In genomic region chr18:54148151-54148550, GRCh38 we compare ENCODE assay signal across 19 cellular contexts.
A peak's percentile ranks its signal among the peaks of the same experiment; 100 is the strongest.
DNase-seq lines count a peak whose midpoint lies in the region; ATAC-seq, FAIRE-seq and TF ChIP-seq lines count a peak whose summit lies in the region.
"Had no signal": no experiment of that assay in that cellular context is flagged by ENCODE, and none has a peak within 500 bp of the region (broad histone marks: within the 10 kb centered on the region; RNA-seq: fewer than 3 reads in every experiment).

No MANE protein-coding gene starts in this region.

- POLR2A ChIA-PET in SK-N-SH (lab: Yijun Ruan, JAX): no interaction called here

- no peak overlapping the region for H3K9ac ChIP-seq in SK-N-SH

- no peaks in the 10 kb centered on the region for H3K79me2 ChIP-seq in SK-N-SH (ENCODE audit: insufficient read depth)

- no peak for FAIRE-seq in HTR-8/SVneo (lab: Jason Lieb, UNC)
- no peak for FAIRE-seq in H54 (lab: Jason Lieb, UNC)
- FAIRE-seq: K562, small intestine had no signal

- no peaks in the 10 kb centered on the region for H3K27me3 Mint-ChIP-seq in activated T-cell treated with anti-CD3 and anti-CD28 coated beads, Interleukin-2, amount 50 U/mL, for 24 hours
- no peaks in the 10 kb centered on the region for H3K27me3 Mint-ChIP-seq in activated T-cell treated with anti-CD3 and anti-CD28 coated beads, Interleukin-2, amount 50 U/mL, for 4 hours (ENCODE audit: low read depth)
- H3K27me3 Mint-ChIP-seq: activated naive CD8-positive, alpha-beta T cell treated with anti-CD3 and anti-CD28 coated beads, Interleukin-2, amount 10 ng/mL, durations not matched to agents 7 days and 5 days had no signal

- H3F3A ChIP-seq in SK-N-SH (replicated peaks; ENCODE audit: insufficient read depth): peaks cover 36% of the 10 kb centered on the region

- peaks cover 9% of the 10 kb centered on the region for H3K9me3 Mint-ChIP-seq in activated T-cell treated with anti-CD3 and anti-CD28 coated beads, Interleukin-2, amount 50 U/mL, for 24 hours
- H3K9me3 Mint-ChIP-seq in activated T-cell treated with anti-CD3 and anti-CD28 coated beads, Interleukin-2, amount 50 U/mL, for 4 hours: peaks cover 5% of the 10 kb centered on the region

- peaks cover 0 to 11% of the 10 kb centered on the region in 2 experiments; a peak in 1 of 4 replicates for H3K4me1 ChIP-seq in SK-N-SH (ENCODE audit: control insufficient read depth in 1 of 2, insufficient read depth in 2 of 2, low read depth in 1 of 2, low read length in 1 of 2)
- peaks cover 2 to 4% of the 10 kb centered on the region in 2 donors for H3K4me1 ChIP-seq in esophagus (ENCODE audit: control insufficient read depth in 2 of 2, insufficient read depth in 2 of 2, low read length in 1 of 2)
- H3K4me1 ChIP-seq in testis: peaks cover 10% of the 10 kb centered on the region
- H3K4me1 ChIP-seq: SJCRH30, upper lobe of left lung had no signal

- H3K4me3 Mint-ChIP-seq in activated T-cell treated with anti-CD3 and anti-CD28 coated beads, Interleukin-2, amount 50 U/mL, for 24 hours: peak overlapping the region; percentile 25
- no peak overlapping the region for H3K4me3 Mint-ChIP-seq in activated T-cell treated with anti-CD3 and anti-CD28 coated beads, Interleukin-2, amount 50 U/mL, for 4 hours
- H3K4me3 Mint-ChIP-seq: activated naive CD8-positive, alpha-beta T cell treated with anti-CD3 and anti-CD28 coated beads, Interleukin-2, amount 10 ng/mL, durations not matched to agents 7 days and 5 days had no signal

- H3K36me3 ChIP-seq in SK-N-SH (replicated peaks in 1 of 2; ENCODE audit: control insufficient read depth in 1 of 2, insufficient read depth in 2 of 2, low read length in 1 of 2) (peaks cover 7 to 14% of the 10 kb centered on the region in 2 experiments), esophagus (ENCODE audit: control insufficient read depth in 2 of 2, insufficient read depth in 2 of 2, low read length in 1 of 2) (peaks cover 0 to 3% of the 10 kb centered on the region in 2 donors), testis (ENCODE audit: low read depth, missing control alignments) (no peaks in the 10 kb centered on the region)
- H3K36me3 ChIP-seq: SJCRH30 had no signal

- H3K9me3 ChIP-seq in SK-N-SH: peaks cover 7% of the 10 kb centered on the region; the same call in 1 of the 2 replicates
- H3K9me3 ChIP-seq in esophagus (ENCODE audit: control insufficient read depth in 2 of 2, insufficient read depth in 1 of 2, low read depth in 1 of 2, low read length in 1 of 2): no peaks in the 10 kb centered on the region
- no peaks in the 10 kb centered on the region for H3K9me3 ChIP-seq in testis
- H3K9me3 ChIP-seq: SJCRH30, upper lobe of left lung had no signal

- H3K27ac ChIP-seq in SK-N-SH (ENCODE audit: low read depth in 2 of 2, low read length in 1 of 2) (peak overlapping the region in 1 of 2 experiments; percentile 80; a peak in 2 of 4 replicates), esophagus (ENCODE audit: low read depth in 2 of 2, low read length in 1 of 2) (peak overlapping the region; percentile 38 to 75), testis (peak overlapping the region; percentile 75 to 80)
- H3K27ac ChIP-seq: SJCRH30, upper lobe of left lung had no signal

- peaks cover 37% of the 10 kb centered on the region for H3K36me3 Mint-ChIP-seq in activated T-cell treated with anti-CD3 and anti-CD28 coated beads, Interleukin-2, amount 50 U/mL, for 24 hours (ENCODE audit: low read depth)
- H3K36me3 Mint-ChIP-seq in activated T-cell treated with anti-CD3 and anti-CD28 coated beads, Interleukin-2, amount 50 U/mL, for 4 hours (ENCODE audit: insufficient read depth): peaks cover 32% of the 10 kb centered on the region

- TF ChIP-seq POLR2A in testis (IDR thresholded peaks at IDR 0.05): no peak
- TF ChIP-seq POLR2A in H54 (IDR thresholded peaks at IDR 0.05; ENCODE audit: low read depth, low read length): no peak

- H3K9me2 ChIP-seq in SK-N-SH: no peaks in the 10 kb centered on the region

- TF ChIP-seq EP300 in SK-N-SH (IDR thresholded peaks at IDR 0.05; ENCODE audit: borderline replicate concordance in 1 of 2, low read depth in 1 of 2, low read length in 1 of 2): no peak

- intact Hi-C loops in testis (cut with DNase I; ENCODE audit: low total_unique reads): no loop called here

- no peak for ATAC-seq in activated T-cell treated with anti-CD3 and anti-CD28 coated beads, Interleukin-2, amount 50 U/mL, for 4 hours
- ATAC-seq: K562 had no signal

- no peak overlapping the region for H3K4me3 ChIP-seq in SK-N-SH (ENCODE audit: low read depth in 2 of 2, low read length in 1 of 2)
- H3K4me3 ChIP-seq in esophagus (ENCODE audit: low read depth in 1 of 2, low read length in 2 of 2): no peak overlapping the region
- no peak overlapping the region for H3K4me3 ChIP-seq in testis
- H3K4me3 ChIP-seq: K562, left lung, SJCRH30, upper lobe of left lung had no signal

- no peaks in the 10 kb centered on the region for H4K20me1 ChIP-seq in SK-N-SH (ENCODE audit: insufficient read depth)

- in situ Hi-C loops in ACHN (cut with HindIII; ENCODE audit: low pct_ligation_motif_present, low pct_unique_long_range_greater_than_20kb, low sequenced_read_pairs): no loop called here

- TF ChIP-seq RAD21 in SK-N-SH (IDR thresholded peaks at IDR 0.05; ENCODE audit: low read length): no peak

- peaks cover 58% of the 10 kb centered on the region for H3K4me1 Mint-ChIP-seq in activated T-cell treated with anti-CD3 and anti-CD28 coated beads, Interleukin-2, amount 50 U/mL, for 24 hours (ENCODE audit: low read depth)
- H3K4me1 Mint-ChIP-seq in activated T-cell treated with anti-CD3 and anti-CD28 coated beads, Interleukin-2, amount 50 U/mL, for 4 hours (ENCODE audit: low read depth): peaks cover 49% of the 10 kb centered on the region

- no peaks in the 10 kb centered on the region for H3K27me3 ChIP-seq in SK-N-SH (ENCODE audit: insufficient read depth)
- H3K27me3 ChIP-seq in esophagus (ENCODE audit: control insufficient read depth in 1 of 2, insufficient read depth in 2 of 2, low read length in 2 of 2): no peaks in the 10 kb centered on the region
- no peaks in the 10 kb centered on the region for H3K27me3 ChIP-seq in testis
- H3K27me3 ChIP-seq: left lung, SJCRH30, upper lobe of left lung had no signal

- H3K4me2 ChIP-seq in SK-N-SH: peak overlapping the region; percentile 49; the same call in 1 of the 2 replicates

- CTCF ChIA-PET in SK-N-SH (lab: Yijun Ruan, JAX): no interaction called here

- TF ChIP-seq CTCF in SK-N-SH (IDR thresholded peaks at IDR 0.05) (no peak), testis (IDR thresholded peaks at IDR 0.05) (no peak)

- H2AFZ ChIP-seq in SK-N-SH (ENCODE audit: low read depth): 0 out of 2 replicates have a peak overlapping the region, but pooled peaks have one; percentile 2

- DNase-seq in activated T-cell treated with anti-CD3 and anti-CD28 coated beads, Interleukin-2, amount 50 U/mL, for 24 hours: no peak
- DNase-seq in activated T-cell treated with anti-CD3 and anti-CD28 coated beads, Interleukin-2, amount 50 U/mL, for 4 hours: no peak
- DNase-seq in SK-N-SH (no peak), testis (no peak), HTR-8/SVneo (ENCODE audit: insufficient read length, low spot score) (no peak), H54 (ENCODE audit: insufficient read length, low spot score) (no peak), ACHN (no peak)
- DNase-seq: activated naive CD8-positive, alpha-beta T cell treated with anti-CD3 and anti-CD28 coated beads, Interleukin-2, amount 10 ng/mL, durations not matched to agents 7 days and 5 days; DMS53; erythroblast; hippocampal formation; left lung; NCI-H2081; NCI-H748 treated with DMSO at 0.1 percent for 48 hours; small intestine; upper lobe of left lung had no signal

- peak overlapping the region; percentile 99 for H3K27ac Mint-ChIP-seq in activated T-cell treated with anti-CD3 and anti-CD28 coated beads, Interleukin-2, amount 50 U/mL, for 24 hours

TF ChIP-seq in SK-N-SH, 30 proteins besides CTCF, POLR2A, EP300 and RAD21 (continues in another document):
- TF ChIP-seq ZBTB33 (IDR thresholded peaks at IDR 0.05; ENCODE audit: borderline replicate concordance, low read depth) (no peak), RCOR1 (IDR thresholded peaks at IDR 0.05; ENCODE audit: low read length) (no peak), SMC3 (IDR thresholded peaks at IDR 0.05; ENCODE audit: low read depth, low read length) (no peak), USF2 (IDR thresholded peaks at IDR 0.05; ENCODE audit: borderline replicate concordance, low read depth, low read length) (no peak), MEF2A (IDR thresholded peaks at IDR 0.05; ENCODE audit: borderline replicate concordance, low read depth) (no peak), IRF3 (IDR thresholded peaks at IDR 0.05; ENCODE audit: low read depth, low read length) (no peak), MXI1 (IDR thresholded peaks at IDR 0.05; ENCODE audit: low read depth, low read length) (no peak)
